ENCODE assay signal across 8 cellular contexts in genomic region chr9:128819716-128820664, GRCh38. TPM values are rescaled to one million over a fixed set of nuclear protein-coding genes. Genes with fewer than 3 reads are reported as not detected.
A peak's percentile ranks its signal among the peaks of the same experiment; 100 is the strongest.
DNase-seq lines count a peak whose midpoint lies in the region; ATAC-seq and TF ChIP-seq lines count a peak whose summit lies in the region.

No MANE protein-coding gene starts in this region.

- no peak overlapping the region for H2BK120ac ChIP-seq in mesendoderm (ENCODE audit: low read depth, low read length)

- H3K4me3 ChIP-seq in DND-41 (ENCODE audit: low read depth in 1 of 2, low read length in 2 of 2) (no peak overlapping the region; a peak in 1 of 4 replicates), mesendoderm (ENCODE audit: low read length) (no peak overlapping the region)

- no peak overlapping the region for H2AFZ ChIP-seq in DND-41 (ENCODE audit: low read depth, low read length)

- no peak overlapping the region for H3K56ac ChIP-seq in mesendoderm (ENCODE audit: low read length)

- no peak overlapping the region for H2BK15ac ChIP-seq in mesendoderm (replicated peaks; ENCODE audit: low read depth)

- ATAC-seq in DND-41 (ENCODE audit: insufficient read depth, low read depth): no peak
- ATAC-seq in HG03045 (IDR thresholded peaks at IDR 0.05; ENCODE audit: unreplicated experiment): no peak
- no peak for ATAC-seq in GM19395 (IDR thresholded peaks at IDR 0.05; ENCODE audit: unreplicated experiment)
- no peak for ATAC-seq in HG02678 (IDR thresholded peaks at IDR 0.05; ENCODE audit: unreplicated experiment)
- ATAC-seq in HG03097 (IDR thresholded peaks at IDR 0.05; ENCODE audit: low FRiP score, unreplicated experiment): no peak

- no peak overlapping the region for H3K4ac ChIP-seq in mesendoderm (ENCODE audit: low read depth, low read length)

- H4K5ac ChIP-seq in mesendoderm (ENCODE audit: low read length): no peak overlapping the region

- H3K36me3 ChIP-seq in DND-41 (ENCODE audit: insufficient read depth, low read length) (peaks cover 42% of the 10 kb centered on the region), mesendoderm (ENCODE audit: control insufficient read depth, insufficient read depth, low read length) (peaks cover 9% of the 10 kb centered on the region)

- no peak overlapping the region for H3K18ac ChIP-seq in mesendoderm (ENCODE audit: low read length)

- no peak overlapping the region for H2BK5ac ChIP-seq in mesendoderm (ENCODE audit: low read length)

- no peak overlapping the region for H3K9ac ChIP-seq in DND-41 (ENCODE audit: low read depth, low read length)
- no peak overlapping the region for H3K9ac ChIP-seq in mesendoderm (ENCODE audit: low read length)

- H3K27ac ChIP-seq in DND-41 (ENCODE audit: low read length) (no peak overlapping the region), caudate nucleus (ENCODE audit: low read depth, low read length) (peak overlapping the region; percentile 8), mesendoderm (ENCODE audit: low read depth, low read length) (no peak overlapping the region)

- no peaks in the 10 kb centered on the region for H3K27me3 ChIP-seq in DND-41 (ENCODE audit: insufficient read depth, low read length, poor library complexity)
- H3K27me3 ChIP-seq in mesendoderm (ENCODE audit: insufficient read depth, low read length, poor library complexity): no peaks in the 10 kb centered on the region

- no peaks in the 10 kb centered on the region for H3K9me3 ChIP-seq in DND-41 (ENCODE audit: insufficient read depth, low read length, severe bottlenecking)

- H3K23ac ChIP-seq in mesendoderm (ENCODE audit: low read length): no peak overlapping the region

- WGBS in mesendoderm (ENCODE audit: extremely low coverage, insufficient coverage, low lambda C conversion rate): no CpG with 5 or more reads among the region's 18 CpGs

- TF ChIP-seq CTCF in DND-41 (IDR thresholded peaks at IDR 0.05; ENCODE audit: borderline replicate concordance, extremely low read depth, low read length, poor library complexity, severe bottlenecking): no peak

- H4K20me1 ChIP-seq in DND-41 (ENCODE audit: insufficient read depth, low read length): peaks cover 6% of the 10 kb centered on the region; the same call in 1 of the 2 replicates

- no peak overlapping the region for H4K8ac ChIP-seq in mesendoderm (ENCODE audit: low read depth, low read length)

- H3K79me2 ChIP-seq in DND-41 (ENCODE audit: insufficient read depth, low read length) (peaks cover 6% of the 10 kb centered on the region; the same call in 1 of the 2 replicates), mesendoderm (ENCODE audit: control insufficient read depth, insufficient read depth, low read length) (no peaks in the 10 kb centered on the region)

- H3K4me2 ChIP-seq in DND-41 (ENCODE audit: insufficient read depth, low read length) (peak overlapping the region; percentile 95), mesendoderm (ENCODE audit: low read length) (no peak overlapping the region)

- DNase-seq in DND-41 (no peak), NCI-H345 treated with DMSO at 0.1 percent for 48 hours (lab: John Stamatoyannopoulos, UW; ENCODE audit: unreplicated experiment) (peak; percentile 18), caudate nucleus (lab: John Stamatoyannopoulos, UW) (peak in 44 of 61 donors; percentile 6 to 83 (median 38)), mesendoderm (peak; percentile 36)

- peaks cover 29% of the 10 kb centered on the region for H3K4me1 ChIP-seq in DND-41 (ENCODE audit: insufficient read depth, low read length)
- no peaks in the 10 kb centered on the region for H3K4me1 ChIP-seq in mesendoderm (ENCODE audit: control insufficient read depth, low read depth, low read length)

- H3K79me1 ChIP-seq in mesendoderm (ENCODE audit: low read length): no peaks in the 10 kb centered on the region

- H2AK5ac ChIP-seq in mesendoderm (ENCODE audit: low read length): no peak overlapping the region

RNA-seq across cellular contexts. Expression of gene ENDOG, which starts 1.7 kb away (rescaled TPM):
- polyA plus RNA-seq in mesendoderm (2013, experiment 1 of 2): 9.6 TPM
- polyA plus RNA-seq in mesendoderm (2013, experiment 2 of 2): 9.5 TPM

RNA-seq across cellular contexts. Expression of gene SPOUT1, which starts 9.6 kb away (rescaled TPM):
- 22.9 TPM for polyA plus RNA-seq in mesendoderm (2013, experiment 1 of 2)
- 22.4 TPM for polyA plus RNA-seq in mesendoderm (2013, experiment 2 of 2)

RNA-seq across cellular contexts. Expression of gene TBC1D13, which starts 32.9 kb away (rescaled TPM):
- 19.4 TPM for polyA plus RNA-seq in mesendoderm (2013, experiment 1 of 2)
- polyA plus RNA-seq in mesendoderm (2013, experiment 2 of 2): 19.3 TPM

RNA-seq across cellular contexts. Expression of gene ZER1, which starts 48.3 kb away (rescaled TPM):
- polyA plus RNA-seq in mesendoderm (2013, experiment 1 of 2): 12.9 TPM
- 12.7 TPM for polyA plus RNA-seq in mesendoderm (2013, experiment 2 of 2)
